In genomic region chr12:20577054-20577453, GRCh38 we compare ENCODE assay signal across 31 cellular contexts.
"Had no signal": no experiment of that assay in that cellular context is flagged by ENCODE, and none has a peak within 500 bp of the region (broad histone marks: within the 10 kb centered on the region; RNA-seq: fewer than 3 reads in every experiment).

No MANE protein-coding gene starts in this region.

- H3K4me3 ChIP-seq: adrenal gland, body of pancreas, colonic mucosa, esophagus squamous epithelium had no signal

- H3K27ac ChIP-seq: adrenal gland, body of pancreas, colonic mucosa, epithelial cell of prostate, esophagus squamous epithelium, WERI-Rb-1 had no signal

- H3K4me1 ChIP-seq: adrenal gland, body of pancreas, colonic mucosa, esophagus squamous epithelium had no signal

- H3K27me3 ChIP-seq: adrenal gland, body of pancreas, colonic mucosa, esophagus squamous epithelium had no signal

- H3K36me3 ChIP-seq: adrenal gland, colonic mucosa, esophagus squamous epithelium, WERI-Rb-1 had no signal

- H3K9me3 ChIP-seq: adrenal gland, body of pancreas, colonic mucosa, esophagus squamous epithelium had no signal

- DNase-seq: activated B cell treated with CpG ODN at 0.5 μM for 24 hours; activated CD4-positive, alpha-beta T cell treated with anti-CD3 and anti-CD28 coated beads for 48 hours; activated CD4-positive, alpha-beta T cell treated with anti-CD3 and anti-CD28 coated beads, Interleukin-2, amount 50 U/mL, for 1 hour; activated CD4-positive, alpha-beta T cell treated with anti-CD3 and anti-CD28 coated beads, Interleukin-2, amount 50 U/mL, for 48 hours; activated CD8-positive, alpha-beta memory T cell treated with anti-CD3 and anti-CD28 coated beads for 24 hours; activated CD8-positive, alpha-beta T cell treated with anti-CD3 and anti-CD28 coated beads for 36 hours; activated effector memory CD4-positive, alpha-beta T cell treated with Interleukin-2 at 50 U/mL for 16 hours; activated gamma-delta T cell treated with Interleukin-2 at 50 U/mL for 16 hours; activated naive CD4-positive, alpha-beta T cell treated with Interleukin-2 at 50 U/mL for 16 hours; activated naive CD8-positive, alpha-beta T cell treated with anti-CD3 and anti-CD28 coated beads for 36 hours; activated naive CD8-positive, alpha-beta T cell treated with anti-CD3 and anti-CD28 coated beads, Interleukin-2, amount 50 U/mL, for 24 hours; activated T-cell treated with anti-CD3 and anti-CD28 coated beads, Interleukin-2, amount 50 U/mL, for 4 hours; adrenal gland; amygdala; aorta; body of pancreas; central memory CD4-positive, alpha-beta T cell; cerebellar nuclear complex; colonic mucosa; effector CD8-positive, alpha-beta T cell; esophagus squamous epithelium; foreskin melanocyte; T-helper 1 cell; T-helper 17 cell; T1000; WERI-Rb-1 had no signal

- FAIRE-seq: endometrium, endothelial cell of umbilical vein had no signal

- ATAC-seq: activated CD4-positive, CD25-positive, alpha-beta regulatory T cell treated with anti-CD3 and anti-CD28 coated beads, Interleukin-2, amount 50 U/mL, for 24 hours; activated CD8-positive, alpha-beta T cell treated with anti-CD3 and anti-CD28 coated beads for 36 hours; activated naive CD8-positive, alpha-beta T cell treated with anti-CD3 and anti-CD28 coated beads, Interleukin-2, amount 50 U/mL, for 24 hours; activated T-cell treated with anti-CD3 and anti-CD28 coated beads, Interleukin-2, amount 50 U/mL, for 4 hours; activated T-helper 17 cell treated with anti-CD3 and anti-CD28 coated beads, Interleukin-2, amount 50 U/mL, for 72 hours; body of pancreas; T-helper 17 cell had no signal
